23 cellular contexts compared by ENCODE assay signal in genomic region chr15:82737975-82738374, GRCh38. TPM values are rescaled to one million over a fixed set of nuclear protein-coding genes. Genes with fewer than 3 reads are reported as not detected.
DNase-seq lines count a peak whose midpoint lies in the region; ATAC-seq and TF ChIP-seq lines count a peak whose summit lies in the region.
"Had no signal": no experiment of that assay in that cellular context is flagged by ENCODE, and none has a peak within 500 bp of the region (broad histone marks: within the 10 kb centered on the region; RNA-seq: fewer than 3 reads in every experiment).

No MANE protein-coding gene starts in this region.

- ATAC-seq in Panc1: 0 out of 2 replicates have a peak, but pooled peaks have one; percentile 45
- ATAC-seq in aorta (ENCODE audit: low FRiP score): no peak
- ATAC-seq: activated CD8-positive, alpha-beta memory T cell treated with anti-CD3 and anti-CD28 coated beads, Interleukin-2, amount 10 ng/mL, durations not matched to agents 7 days and 5 days; activated T-cell treated with anti-CD3 and anti-CD28 coated beads, Interleukin-2, amount 50 U/mL, for 72 hours; psoas muscle had no signal

- BruUV-seq in Panc1 (replicated peaks; lab: Mats Ljungman, UMichigan): no TSS peak

- 87 to 89% methylated on average over 2 of the region's 2 CpGs for WGBS in aorta, 2 donors

- H3K27me3 ChIP-seq in Panc1 (ENCODE audit: control insufficient read depth, insufficient read depth, low read length) (no peaks in the 10 kb centered on the region), aorta (ENCODE audit: control insufficient read depth in 1 of 2, insufficient read depth in 2 of 2, low read length in 1 of 2) (no peaks in the 10 kb centered on the region)
- H3K27me3 ChIP-seq: cardiac muscle cell, transverse colon had no signal

- no peak overlapping the region for H3K27ac ChIP-seq in Panc1 (ENCODE audit: low read length)
- no peak overlapping the region for H3K27ac ChIP-seq in aorta (ENCODE audit: low read depth in 1 of 2, low read length in 2 of 2)
- H3K27ac ChIP-seq: cardiac muscle cell, psoas muscle, transverse colon had no signal

- H3K4me3 ChIP-seq in Panc1 (ENCODE audit: low read depth in 2 of 2, low read length in 2 of 2): no peak overlapping the region
- H3K4me3 ChIP-seq in aorta (ENCODE audit: low read length in 2 of 2): no peak overlapping the region
- H3K4me3 ChIP-seq: cardiac muscle cell, psoas muscle, transverse colon had no signal

- TF ChIP-seq CTCF in Panc1 (IDR thresholded peaks at IDR 0.05): no peak

- H3K9me3 ChIP-seq in Panc1 (ENCODE audit: control insufficient read depth, insufficient read depth, low read depth, low read length): no peaks in the 10 kb centered on the region
- no peaks in the 10 kb centered on the region for H3K9me3 ChIP-seq in aorta (ENCODE audit: control insufficient read depth, low read length)
- H3K9me3 ChIP-seq: psoas muscle, transverse colon had no signal

- POLR2A ChIA-PET in Panc1 (lab: Charles Lee): no interaction called here

- in situ Hi-C loops in Panc1 (cut with HindIII; ENCODE audit: low pct_unique_long_range_greater_than_20kb, low sequenced_read_pairs): no loop called here

- intact Hi-C loops in Panc1 (cut with micrococcal nuclease; ENCODE audit: unreplicated experiment): no loop called here
- intact Hi-C loops in aorta (cut with DNase I): no loop called here

- CTCF ChIA-PET in Panc1 (lab: Charles Lee): no interaction called here

- no peaks in the 10 kb centered on the region for H3K36me3 ChIP-seq in Panc1 (ENCODE audit: control insufficient read depth, insufficient read depth, low read length)
- no peaks in the 10 kb centered on the region for H3K36me3 ChIP-seq in aorta (ENCODE audit: control insufficient read depth in 1 of 2, insufficient read depth in 2 of 2, low read length in 1 of 2)
- H3K36me3 ChIP-seq: cardiac muscle cell, transverse colon had no signal

- H3K4me1 ChIP-seq in Panc1 (ENCODE audit: control insufficient read depth, insufficient read depth, low read length) (no peaks in the 10 kb centered on the region; the same call in 1 of the 2 replicates), aorta (ENCODE audit: control insufficient read depth in 1 of 2, insufficient read depth in 2 of 2, low read length in 2 of 2) (no peaks in the 10 kb centered on the region)
- H3K4me1 ChIP-seq: psoas muscle, transverse colon had no signal

- DNase-seq in EH (ENCODE audit: low read depth): peak; percentile 6
- peak; percentile 55 for DNase-seq in HT1080 (ENCODE audit: low read depth)
- no peak for DNase-seq in Panc1 (ENCODE audit: low read depth, low spot score)
- DNase-seq in inferior parietal cortex (ENCODE audit: extremely low spot score): peak; percentile 20
- no peak for DNase-seq in aorta
- DNase-seq in activated CD4-positive, alpha-beta T cell treated with anti-CD3 and anti-CD28 coated beads for 1 hour: no peak
- DNase-seq in iPS-NIHi7 (ENCODE audit: extremely low spot score): no peak
- DNase-seq: activated CD4-positive, alpha-beta T cell treated with anti-CD3 and anti-CD28 coated beads, Interleukin-2, amount 50 U/mL, for 1 hour; activated CD8-positive, alpha-beta memory T cell treated with anti-CD3 and anti-CD28 coated beads, Interleukin-2, amount 10 ng/mL, durations not matched to agents 7 days and 5 days; activated naive CD4-positive, alpha-beta T cell treated with anti-CD3 and anti-CD28 coated beads for 36 hours; activated T-cell treated with anti-CD3 and anti-CD28 coated beads, Interleukin-2, amount 50 U/mL, for 72 hours; CD4-positive, alpha-beta T cell; GOT3; naive B cell; NCI-H1417 treated with DMSO at 0.1 percent for 48 hours; NCI-H526; psoas muscle; Right ventricle myocardium superior; stimulated activated CD8-positive, alpha-beta memory T cell treated with anti-CD3 and anti-CD28 coated beads, Interleukin-4, amount 100 ng/mL, for 48 hours; T1000; transverse colon had no signal

RNA-seq across cellular contexts. Expression of gene AP3B2, which starts 28.3 kb away (rescaled TPM):
- not detected in 2 replicates for total RNA-seq in HT1080 (2014; rRNA removed; shearing (Covaris generic))
- not detected in 2 replicates for polyA plus RNA-seq in HT1080 (2015; cell fraction: cytosol; rRNA removed)
- not detected in 2 replicates for polyA plus RNA-seq in HT1080 (2015; cell fraction: nucleus; rRNA removed)
- total RNA-seq in Panc1 (2021; ENCODE audit: unreplicated experiment) (0.95 TPM), aorta (under 1 TPM; 0.16 to 0.42 TPM)
- polyA plus RNA-seq in Panc1 (2012; ENCODE audit: insufficient read length): 1.1 TPM
- 1 to 10 TPM in 1 of 2 donors, not detected in 1; 1.6 TPM for polyA plus RNA-seq in aorta
- total RNA-seq: activated CD8-positive, alpha-beta memory T cell treated with anti-CD3 and anti-CD28 coated beads, Interleukin-2, amount 10 ng/mL, durations not matched to agents 7 days and 5 days; glomerular endothelial cell had no signal

Comparison
In these comparisons a context has a peak if more than half of its experiments do, and no peak if none do; other contexts are left out.
1. DNase-seq: peak in EH (single experiment), HT1080 (single experiment) and inferior parietal cortex (single experiment); none in Panc1 (single experiment), aorta (0 of 2), activated CD4-positive, alpha-beta T cell treated with anti-CD3 and anti-CD28 coated beads for 1 hour (single experiment) and iPS-NIHi7 (single experiment).